In the genomic region with DNA sequence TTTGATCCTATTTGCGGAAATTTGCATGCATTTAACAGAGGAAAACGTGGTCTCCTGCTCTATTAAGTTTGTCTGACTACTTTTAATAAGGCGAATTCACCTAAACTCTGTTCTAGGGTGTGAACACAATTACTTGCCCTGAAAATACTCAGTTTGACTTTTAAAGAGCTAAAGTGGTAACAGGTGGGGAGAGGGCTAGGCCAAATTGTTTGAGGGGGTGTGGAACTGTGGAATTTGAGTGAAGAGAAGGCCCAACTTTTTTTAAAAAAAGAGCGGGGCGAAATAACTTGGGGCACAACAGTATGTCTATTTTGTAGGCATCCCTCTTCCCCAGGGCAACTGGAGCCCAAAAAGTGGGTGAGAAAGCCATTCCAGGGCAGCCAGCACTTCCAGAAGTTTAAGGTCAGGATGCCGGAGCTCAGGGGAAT, we compare ENCODE assay signal across 8 cellular contexts. TPM values are rescaled to one million over a fixed set of nuclear protein-coding genes. Genes with fewer than 3 reads are reported as not detected.
DNase-seq lines count a peak whose midpoint lies in the region; ATAC-seq, FAIRE-seq and TF ChIP-seq lines count a peak whose summit lies in the region.

No MANE protein-coding gene starts in this region.

- peak overlapping the region; percentile 35 for H3K4me3 ChIP-seq in mesendoderm (ENCODE audit: low read length)

- no peak overlapping the region for H3K4ac ChIP-seq in mesendoderm (ENCODE audit: low read depth, low read length)

- no peak overlapping the region for H2BK15ac ChIP-seq in mesendoderm (replicated peaks; ENCODE audit: low read depth)

- H3K27me3 ChIP-seq in mesendoderm (ENCODE audit: insufficient read depth, low read length, poor library complexity): no peaks in the 10 kb centered on the region

- no peak for TF ChIP-seq CTCF in 22Rv1 (IDR thresholded peaks at IDR 0.05)

- peak overlapping the region; percentile 86 for H3K56ac ChIP-seq in mesendoderm (ENCODE audit: low read length)

- no peak overlapping the region for H2AK5ac ChIP-seq in mesendoderm (ENCODE audit: low read length)

- H2BK5ac ChIP-seq in mesendoderm (ENCODE audit: low read length): no peak overlapping the region

- ATAC-seq in GM19043 (IDR thresholded peaks at IDR 0.05; ENCODE audit: low read depth, unreplicated experiment) (peak; percentile 5), HG03342 (IDR thresholded peaks at IDR 0.05; ENCODE audit: unreplicated experiment) (peak; percentile 11)

- H3K9ac ChIP-seq in mesendoderm (ENCODE audit: low read length): peak overlapping the region; percentile 78

- H3K4me1 ChIP-seq in mesendoderm (ENCODE audit: control insufficient read depth, low read depth, low read length): peaks cover 2% of the 10 kb centered on the region

- H4K5ac ChIP-seq in mesendoderm (ENCODE audit: low read length): no peak overlapping the region

- H3K79me1 ChIP-seq in mesendoderm (ENCODE audit: low read length): no peaks in the 10 kb centered on the region

- H3K79me2 ChIP-seq in mesendoderm (ENCODE audit: control insufficient read depth, insufficient read depth, low read length): peaks cover 43% of the 10 kb centered on the region

- H3K27ac ChIP-seq in 22Rv1 (peak overlapping the region; percentile 79), angular gyrus (ENCODE audit: low read depth, low read length) (peak overlapping the region; percentile 97), mesendoderm (ENCODE audit: low read depth, low read length) (peak overlapping the region; percentile 61)

- no peak for FAIRE-seq in GM12891 (lab: Jason Lieb, UNC)

- no peak for DNase-seq in mesendoderm
- DNase-seq in NCI-H1436 (lab: John Stamatoyannopoulos, UW): no peak
- no peak for DNase-seq in iPS-NIHi11 (ENCODE audit: low spot score)
- DNase-seq in GM12891 (ENCODE audit: insufficient read length, low spot score): no peak

- no peak overlapping the region for H2BK120ac ChIP-seq in mesendoderm (ENCODE audit: low read depth, low read length)

- peak overlapping the region; percentile 67 for H3K4me2 ChIP-seq in mesendoderm (ENCODE audit: low read length)

- H3K23ac ChIP-seq in mesendoderm (ENCODE audit: low read length): no peak overlapping the region

- no CpG with 5 or more reads among the region's 6 CpGs for WGBS in mesendoderm (ENCODE audit: extremely low coverage, insufficient coverage, low lambda C conversion rate)

- no peaks in the 10 kb centered on the region for H3K36me3 ChIP-seq in mesendoderm (ENCODE audit: control insufficient read depth, insufficient read depth, low read length)

- no peak for TF ChIP-seq POLR2A in GM12891 (IDR thresholded peaks at IDR 0.05; ENCODE audit: low read depth, low read length)

- peak overlapping the region; percentile 32 for H3K18ac ChIP-seq in mesendoderm (ENCODE audit: low read length)

- H4K8ac ChIP-seq in mesendoderm (ENCODE audit: low read depth, low read length): no peak overlapping the region

TF ChIP-seq in GM12891, 5 proteins besides CTCF, POLR2A, EP300 and RAD21:
- TF ChIP-seq POU2F2 (IDR thresholded peaks at IDR 0.05; ENCODE audit: low read depth, low read length) (no peak), POLR2AphosphoS5 (IDR thresholded peaks at IDR 0.05; ENCODE audit: low read depth, low read length) (no peak), PAX5 (IDR thresholded peaks at IDR 0.05; ENCODE audit: insufficient read depth, low read length, severe bottlenecking) (no peak), TAF1 (IDR thresholded peaks at IDR 0.05; ENCODE audit: low read depth, low read length) (no peak), SPI1 (IDR thresholded peaks at IDR 0.05; ENCODE audit: low read depth, low read length) (no peak)

RNA-seq across cellular contexts. Expression of gene FXR1, which starts 0.6 kb away (rescaled TPM):
- 186 TPM for polyA plus RNA-seq in mesendoderm (2013, experiment 1 of 2)
- polyA plus RNA-seq in mesendoderm (2013, experiment 2 of 2): 188 TPM
- 117 TPM for polyA plus RNA-seq in GM12891 (2012; ENCODE audit: low read depth, missing spikeins)
